In the genomic region with DNA sequence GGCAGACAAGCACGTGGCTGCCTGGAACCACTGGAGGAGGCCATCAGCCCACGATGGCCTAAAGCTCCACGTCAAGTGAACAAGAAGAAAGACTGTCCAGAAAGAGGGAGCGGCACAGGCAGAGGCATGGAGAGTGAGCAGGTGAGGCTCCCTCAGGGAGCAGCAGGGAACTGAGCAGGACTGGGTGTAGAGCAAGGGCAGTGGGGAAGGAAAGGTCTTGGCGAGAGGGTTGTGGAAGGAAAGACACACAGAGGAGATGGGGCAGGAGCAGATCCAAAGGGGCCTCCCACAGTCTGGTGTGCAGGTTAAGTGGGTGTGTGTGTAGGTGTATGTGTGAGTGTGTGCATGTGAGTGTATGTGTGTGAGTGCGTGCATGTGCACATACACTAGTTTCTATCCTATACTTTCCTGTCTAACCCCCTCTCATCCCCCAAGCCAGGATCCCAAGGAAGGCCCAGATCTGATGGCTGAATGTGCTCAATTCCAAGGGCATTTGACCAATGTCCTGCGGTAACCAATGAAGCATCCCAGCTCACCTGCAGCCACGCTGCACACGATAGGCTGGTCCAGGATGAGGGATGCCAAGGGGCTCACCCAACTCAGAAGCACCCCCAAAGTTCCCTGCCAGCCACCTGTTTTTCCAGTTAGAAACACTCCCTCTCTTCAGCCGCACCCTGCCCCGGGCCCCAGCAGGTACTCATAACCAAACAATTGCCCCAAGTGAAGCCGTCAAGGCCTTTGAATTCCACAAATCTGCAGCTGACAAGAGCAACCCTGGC, we compare ENCODE assay signal across 2 cellular contexts.
TF ChIP-seq lines count a peak whose summit lies in the region.

No MANE protein-coding gene starts in this region.

TF ChIP-seq in GM23338, 12 proteins besides CTCF, POLR2A, EP300 and RAD21 (continues in another document):
- TF ChIP-seq ZNF114 (CRISPR knock-in tag; IDR thresholded peaks at IDR 0.05) (no peak), EZH2phosphoT487 (IDR thresholded peaks at IDR 0.05; ENCODE audit: unreplicated experiment) (no peak), POLR2AphosphoS5 (IDR thresholded peaks at IDR 0.05; ENCODE audit: low read depth) (no peak), STAT1 (IDR thresholded peaks at IDR 0.05; ENCODE audit: unreplicated experiment) (no peak), ZNF331 (CRISPR knock-in tag; IDR thresholded peaks at IDR 0.05; ENCODE audit: low read depth) (no peak), JUNB (IDR thresholded peaks at IDR 0.05; ENCODE audit: unreplicated experiment) (no peak), NANOG (IDR thresholded peaks at IDR 0.05; ENCODE audit: borderline replicate concordance) (no peak), EZH2 (IDR thresholded peaks at IDR 0.05; ENCODE audit: low read depth, unreplicated experiment) (no peak), CREB1 (CRISPR knock-in tag; IDR thresholded peaks at IDR 0.05; ENCODE audit: low read depth) (no peak)
- TF ChIP-seq, protein P1, sequence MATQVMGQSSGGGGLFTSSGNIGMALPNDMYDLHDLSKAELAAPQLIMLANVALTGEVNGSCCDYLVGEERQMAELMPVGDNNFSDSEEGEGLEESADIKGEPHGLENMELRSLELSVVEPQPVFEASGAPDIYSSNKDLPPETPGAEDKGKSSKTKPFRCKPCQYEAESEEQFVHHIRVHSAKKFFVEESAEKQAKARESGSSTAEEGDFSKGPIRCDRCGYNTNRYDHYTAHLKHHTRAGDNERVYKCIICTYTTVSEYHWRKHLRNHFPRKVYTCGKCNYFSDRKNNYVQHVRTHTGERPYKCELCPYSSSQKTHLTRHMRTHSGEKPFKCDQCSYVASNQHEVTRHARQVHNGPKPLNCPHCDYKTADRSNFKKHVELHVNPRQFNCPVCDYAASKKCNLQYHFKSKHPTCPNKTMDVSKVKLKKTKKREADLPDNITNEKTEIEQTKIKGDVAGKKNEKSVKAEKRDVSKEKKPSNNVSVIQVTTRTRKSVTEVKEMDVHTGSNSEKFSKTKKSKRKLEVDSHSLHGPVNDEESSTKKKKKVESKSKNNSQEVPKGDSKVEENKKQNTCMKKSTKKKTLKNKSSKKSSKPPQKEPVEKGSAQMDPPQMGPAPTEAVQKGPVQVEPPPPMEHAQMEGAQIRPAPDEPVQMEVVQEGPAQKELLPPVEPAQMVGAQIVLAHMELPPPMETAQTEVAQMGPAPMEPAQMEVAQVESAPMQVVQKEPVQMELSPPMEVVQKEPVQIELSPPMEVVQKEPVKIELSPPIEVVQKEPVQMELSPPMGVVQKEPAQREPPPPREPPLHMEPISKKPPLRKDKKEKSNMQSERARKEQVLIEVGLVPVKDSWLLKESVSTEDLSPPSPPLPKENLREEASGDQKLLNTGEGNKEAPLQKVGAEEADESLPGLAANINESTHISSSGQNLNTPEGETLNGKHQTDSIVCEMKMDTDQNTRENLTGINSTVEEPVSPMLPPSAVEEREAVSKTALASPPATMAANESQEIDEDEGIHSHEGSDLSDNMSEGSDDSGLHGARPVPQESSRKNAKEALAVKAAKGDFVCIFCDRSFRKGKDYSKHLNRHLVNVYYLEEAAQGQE (IDR thresholded peaks at IDR 0.05; ENCODE audit: unreplicated experiment) = no peak
- TF ChIP-seq, protein P2, sequence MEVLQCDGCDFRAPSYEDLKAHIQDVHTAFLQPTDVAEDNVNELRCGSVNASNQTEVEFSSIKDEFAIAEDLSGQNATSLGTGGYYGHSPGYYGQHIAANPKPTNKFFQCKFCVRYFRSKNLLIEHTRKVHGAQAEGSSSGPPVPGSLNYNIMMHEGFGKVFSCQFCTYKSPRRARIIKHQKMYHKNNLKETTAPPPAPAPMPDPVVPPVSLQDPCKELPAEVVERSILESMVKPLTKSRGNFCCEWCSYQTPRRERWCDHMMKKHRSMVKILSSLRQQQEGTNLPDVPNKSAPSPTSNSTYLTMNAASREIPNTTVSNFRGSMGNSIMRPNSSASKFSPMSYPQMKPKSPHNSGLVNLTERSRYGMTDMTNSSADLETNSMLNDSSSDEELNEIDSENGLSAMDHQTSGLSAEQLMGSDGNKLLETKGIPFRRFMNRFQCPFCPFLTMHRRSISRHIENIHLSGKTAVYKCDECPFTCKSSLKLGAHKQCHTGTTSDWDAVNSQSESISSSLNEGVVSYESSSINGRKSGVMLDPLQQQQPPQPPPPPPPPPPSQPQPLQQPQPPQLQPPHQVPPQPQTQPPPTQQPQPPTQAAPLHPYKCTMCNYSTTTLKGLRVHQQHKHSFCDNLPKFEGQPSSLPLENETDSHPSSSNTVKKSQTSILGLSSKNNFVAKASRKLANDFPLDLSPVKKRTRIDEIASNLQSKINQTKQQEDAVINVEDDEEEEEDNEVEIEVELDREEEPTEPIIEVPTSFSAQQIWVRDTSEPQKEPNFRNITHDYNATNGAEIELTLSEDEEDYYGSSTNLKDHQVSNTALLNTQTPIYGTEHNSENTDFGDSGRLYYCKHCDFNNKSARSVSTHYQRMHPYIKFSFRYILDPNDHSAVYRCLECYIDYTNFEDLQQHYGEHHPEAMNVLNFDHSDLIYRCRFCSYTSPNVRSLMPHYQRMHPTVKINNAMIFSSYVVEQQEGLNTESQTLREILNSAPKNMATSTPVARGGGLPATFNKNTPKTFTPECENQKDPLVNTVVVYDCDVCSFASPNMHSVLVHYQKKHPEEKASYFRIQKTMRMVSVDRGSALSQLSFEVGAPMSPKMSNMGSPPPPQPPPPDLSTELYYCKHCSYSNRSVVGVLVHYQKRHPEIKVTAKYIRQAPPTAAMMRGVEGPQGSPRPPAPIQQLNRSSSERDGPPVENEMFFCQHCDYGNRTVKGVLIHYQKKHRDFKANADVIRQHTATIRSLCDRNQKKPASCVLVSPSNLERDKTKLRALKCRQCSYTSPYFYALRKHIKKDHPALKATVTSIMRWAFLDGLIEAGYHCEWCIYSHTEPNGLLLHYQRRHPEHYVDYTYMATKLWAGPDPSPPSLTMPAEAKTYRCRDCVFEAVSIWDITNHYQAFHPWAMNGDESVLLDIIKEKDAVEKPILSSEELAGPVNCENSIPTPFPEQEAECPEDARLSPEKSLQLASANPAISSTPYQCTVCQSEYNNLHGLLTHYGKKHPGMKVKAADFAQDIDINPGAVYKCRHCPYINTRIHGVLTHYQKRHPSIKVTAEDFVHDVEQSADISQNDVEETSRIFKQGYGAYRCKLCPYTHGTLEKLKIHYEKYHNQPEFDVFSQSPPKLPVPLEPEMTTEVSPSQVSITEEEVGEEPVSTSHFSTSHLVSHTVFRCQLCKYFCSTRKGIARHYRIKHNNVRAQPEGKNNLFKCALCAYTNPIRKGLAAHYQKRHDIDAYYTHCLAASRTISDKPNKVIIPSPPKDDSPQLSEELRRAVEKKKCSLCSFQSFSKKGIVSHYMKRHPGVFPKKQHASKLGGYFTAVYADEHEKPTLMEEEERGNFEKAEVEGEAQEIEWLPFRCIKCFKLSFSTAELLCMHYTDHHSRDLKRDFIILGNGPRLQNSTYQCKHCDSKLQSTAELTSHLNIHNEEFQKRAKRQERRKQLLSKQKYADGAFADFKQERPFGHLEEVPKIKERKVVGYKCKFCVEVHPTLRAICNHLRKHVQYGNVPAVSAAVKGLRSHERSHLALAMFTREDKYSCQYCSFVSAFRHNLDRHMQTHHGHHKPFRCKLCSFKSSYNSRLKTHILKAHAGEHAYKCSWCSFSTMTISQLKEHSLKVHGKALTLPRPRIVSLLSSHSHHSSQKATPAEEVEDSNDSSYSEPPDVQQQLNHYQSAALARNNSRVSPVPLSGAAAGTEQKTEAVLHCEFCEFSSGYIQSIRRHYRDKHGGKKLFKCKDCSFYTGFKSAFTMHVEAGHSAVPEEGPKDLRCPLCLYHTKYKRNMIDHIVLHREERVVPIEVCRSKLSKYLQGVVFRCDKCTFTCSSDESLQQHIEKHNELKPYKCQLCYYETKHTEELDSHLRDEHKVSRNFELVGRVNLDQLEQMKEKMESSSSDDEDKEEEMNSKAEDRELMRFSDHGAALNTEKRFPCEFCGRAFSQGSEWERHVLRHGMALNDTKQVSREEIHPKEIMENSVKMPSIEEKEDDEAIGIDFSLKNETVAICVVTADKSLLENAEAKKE (CRISPR knock-in tag; IDR thresholded peaks at IDR 0.05) = no peak

TF ChIP-seq in H1, 55 proteins besides CTCF, POLR2A, EP300 and RAD21:
- no peak for TF ChIP-seq RFX5 (IDR thresholded peaks at IDR 0.05; ENCODE audit: borderline replicate concordance, low read depth, low read length)
- TF ChIP-seq NANOG (IDR thresholded peaks at IDR 0.05; ENCODE audit: insufficient read depth, low read depth, low read length, poor library complexity, severe bottlenecking) = peak; percentile 26
